In genomic region chr3:42122261-42123011, GRCh38 we compare ENCODE assay signal across 13 cellular contexts. TPM values are rescaled to one million over a fixed set of nuclear protein-coding genes. Genes with fewer than 3 reads are reported as not detected.
DNase-seq lines count a peak whose midpoint lies in the region; ATAC-seq and TF ChIP-seq lines count a peak whose summit lies in the region.
"Had no signal": no experiment of that assay in that cellular context is flagged by ENCODE, and none has a peak within 500 bp of the region (broad histone marks: within the 10 kb centered on the region; RNA-seq: fewer than 3 reads in every experiment).

No MANE protein-coding gene starts in this region.

- H3F3A ChIP-seq in PC-9 (ENCODE audit: insufficient read depth, low read depth), result no peaks in the 10 kb centered on the region

- H4K20me1 ChIP-seq in BLaER1, result peaks cover 83% of the 10 kb centered on the region
- no peaks in the 10 kb centered on the region for H4K20me1 ChIP-seq in PC-9 (ENCODE audit: insufficient read depth)

- H3K27me3 ChIP-seq in BLaER1 (no peaks in the 10 kb centered on the region), PC-9 (ENCODE audit: insufficient read depth, low read depth) (no peaks in the 10 kb centered on the region)
- H3K27me3 ChIP-seq: brain microvascular endothelial cell had no signal

- H3K9ac ChIP-seq in BLaER1, result no peak overlapping the region

- H3K4me2 ChIP-seq in BLaER1 (peak overlapping the region; percentile 38; the same call in 1 of the 2 replicates), PC-9 (peak overlapping the region; percentile 19; the same call in 1 of the 2 replicates)

- no peak overlapping the region for H2AFZ ChIP-seq in PC-9

- no peak for TF ChIP-seq CTCF in PC-9 (conservative IDR thresholded peaks at IDR 0.05)

- DNase-seq in PC-9, result peak in 1 of 2 experiments; percentile 39
- DNase-seq in memory B cell (ENCODE audit: low spot score in 2 of 2), result no peak
- DNase-seq in activated T-cell treated with anti-CD3 and anti-CD28 coated beads for 4 hours, result no peak
- DNase-seq in stimulated activated naive CD8-positive, alpha-beta T cell treated with anti-CD3 and anti-CD28 coated beads, Interleukin-15, Interleukin-2, amounts not matched to agents 100 U/mL and 50 U/mL, for 24 hours, result no peak
- DNase-seq: activated CD4-positive, alpha-beta memory T cell treated with anti-CD3 and anti-CD28 coated beads, Interleukin-2, amount 10 ng/mL, durations not matched to agents 7 days and 5 days; CD8-positive, alpha-beta memory T cell; NCI-H1092; nephron progenitor cell had no signal

- H3K9me3 Mint-ChIP-seq in memory B cell, result no peaks in the 10 kb centered on the region
- H3K9me3 Mint-ChIP-seq: activated CD4-positive, alpha-beta memory T cell treated with anti-CD3 and anti-CD28 coated beads, Interleukin-2, amount 10 ng/mL, durations not matched to agents 7 days and 5 days; CD8-positive, alpha-beta memory T cell; nephron progenitor cell had no signal

- H3K27ac ChIP-seq in BLaER1 (no peak overlapping the region), PC-9 (no peak overlapping the region)

- CTCF ChIA-PET in PC-9 (lab: Charles Lee), result interaction anchor here (0.5 to 1.5 kb wide), 3 partner anchors 69 to 831 kb away, joined by 5 to 7 read pairs (median 6); no protein-coding TSS in a partner anchor

- ATAC-seq in GM19455 (IDR thresholded peaks at IDR 0.05; ENCODE audit: unreplicated experiment), result peak; percentile 26
- ATAC-seq in memory B cell (ENCODE audit: low read depth), result no peak
- no peak for ATAC-seq in stimulated activated naive CD8-positive, alpha-beta T cell treated with anti-CD3 and anti-CD28 coated beads, Interleukin-15, Interleukin-2, amounts not matched to agents 100 U/mL and 50 U/mL, for 24 hours
- no peak for ATAC-seq in GM19324 (IDR thresholded peaks at IDR 0.05; ENCODE audit: low FRiP score, unreplicated experiment)
- ATAC-seq in HG03139 (IDR thresholded peaks at IDR 0.05; ENCODE audit: unreplicated experiment), result no peak

- H3K36me3 ChIP-seq in BLaER1 (peaks cover 55% of the 10 kb centered on the region), PC-9 (ENCODE audit: low read depth) (no peaks in the 10 kb centered on the region)
- H3K36me3 ChIP-seq: brain microvascular endothelial cell had no signal

- H3K27ac Mint-ChIP-seq in memory B cell, result no peak overlapping the region
- H3K27ac Mint-ChIP-seq: nephron progenitor cell had no signal

- H3K4me3 ChIP-seq in BLaER1 (no peak overlapping the region), PC-9 (no peak overlapping the region)

- peaks cover 23% of the 10 kb centered on the region for H3K36me3 Mint-ChIP-seq in memory B cell

- H3K79me2 ChIP-seq in PC-9 (ENCODE audit: low read depth), result no peaks in the 10 kb centered on the region

- H3K27me3 Mint-ChIP-seq in memory B cell, result no peaks in the 10 kb centered on the region
- H3K27me3 Mint-ChIP-seq: activated CD4-positive, alpha-beta memory T cell treated with anti-CD3 and anti-CD28 coated beads, Interleukin-2, amount 10 ng/mL, durations not matched to agents 7 days and 5 days; CD8-positive, alpha-beta memory T cell had no signal

- intact Hi-C loops in PC-9 (cut with micrococcal nuclease; ENCODE audit: unreplicated experiment), result loop anchor here (2.0 kb wide), 1 partner anchor 42 kb away; no protein-coding TSS in a partner anchor

- no peaks in the 10 kb centered on the region for H3K9me2 ChIP-seq in PC-9 (ENCODE audit: insufficient read depth)

- BruUV-seq in PC-9 (replicated peaks; lab: Mats Ljungman, UMichigan), result no TSS peak

- H3K4me1 ChIP-seq in BLaER1 (peaks cover 43% of the 10 kb centered on the region), PC-9 (replicated peaks; ENCODE audit: insufficient read depth) (peaks cover 28% of the 10 kb centered on the region)

- H3K9me3 ChIP-seq in BLaER1, result no peaks in the 10 kb centered on the region
- H3K9me3 ChIP-seq in PC-9 (ENCODE audit: insufficient read depth, low read depth), result no peaks in the 10 kb centered on the region

- POLR2A ChIA-PET in PC-9 (lab: Charles Lee; ENCODE audit: unreplicated experiment), result interaction anchor here (0.6 kb wide), 1 partner anchor 42 kb away, joined by 3 read pairs; no protein-coding TSS in a partner anchor

- H3K4me1 Mint-ChIP-seq in memory B cell, result peaks cover 52% of the 10 kb centered on the region

- peak overlapping the region; percentile 0 for H3K4me3 Mint-ChIP-seq in memory B cell
- H3K4me3 Mint-ChIP-seq: activated CD4-positive, alpha-beta memory T cell treated with anti-CD3 and anti-CD28 coated beads, Interleukin-2, amount 10 ng/mL, durations not matched to agents 7 days and 5 days; CD8-positive, alpha-beta memory T cell; nephron progenitor cell had no signal

RNA-seq across cellular contexts. Expression of gene TRAK1, which starts 31.3 kb away (rescaled TPM):
- 43.4 and 46.8 TPM in 2 replicates for total RNA-seq in PC-9 (2021)
